ENCODE assay signal across 8 cellular contexts in the genomic region with DNA sequence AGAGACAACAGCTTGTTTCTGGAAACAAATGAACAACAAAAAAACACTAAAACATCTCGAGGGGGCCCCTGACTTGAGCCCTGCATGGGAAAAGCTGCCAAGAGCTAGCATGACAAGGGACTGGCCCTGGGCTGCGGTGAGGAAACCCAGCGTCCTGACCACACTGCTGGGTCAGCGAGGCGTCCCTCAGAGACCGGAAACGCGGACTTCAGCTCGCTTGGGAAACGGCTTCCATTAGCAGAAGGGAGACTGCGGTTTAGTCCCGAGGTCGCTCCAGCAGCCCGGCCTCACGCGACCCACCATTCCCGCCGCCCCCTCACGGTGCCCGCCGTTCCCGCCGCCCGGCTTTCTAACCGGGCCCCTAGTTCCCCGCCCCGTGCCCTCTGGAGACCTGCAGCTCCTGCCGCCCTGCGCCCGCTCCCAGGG. TPM values are rescaled to one million over a fixed set of nuclear protein-coding genes. Genes with fewer than 3 reads are reported as not detected.
DNase-seq lines count a peak whose midpoint lies in the region; ATAC-seq and TF ChIP-seq lines count a peak whose summit lies in the region.

No MANE protein-coding gene starts in this region.

- in situ Hi-C loops in transverse colon (cut with MboI; ENCODE audit: low pct_ligation_motif_present in 1 of 4, low pct_unique_long_range_greater_than_20kb in 1 of 4, low sequenced_read_pairs in 3 of 4) = loop anchor here in 1 of 4 donors (10.0 kb wide), 1 partner anchor 904 kb away; no protein-coding TSS in a partner anchor

- H3K27ac Mint-ChIP-seq in naive B cell = peak overlapping the region; percentile 66 to 99 (median 94)

- peak overlapping the region; percentile 88 for H3K4me3 Mint-ChIP-seq in activated T-cell treated with anti-CD3 and anti-CD28 coated beads, Interleukin-2, amount 50 U/mL, for 4 hours
- H3K4me3 Mint-ChIP-seq in naive B cell = peak overlapping the region; percentile 90 to 97 (median 96)

- H3K27me3 ChIP-seq in transverse colon = no peaks in the 10 kb centered on the region

- H3K27ac ChIP-seq in transverse colon = peak overlapping the region; percentile 95 to 97 (median 96)

- peaks cover 5% of the 10 kb centered on the region for H3K27me3 Mint-ChIP-seq in activated T-cell treated with anti-CD3 and anti-CD28 coated beads, Interleukin-2, amount 50 U/mL, for 4 hours (ENCODE audit: low read depth)
- H3K27me3 Mint-ChIP-seq in naive B cell = no peaks in the 10 kb centered on the region

- peaks cover 3 to 28% (median 17%) of the 10 kb centered on the region in 4 donors for H3K4me1 ChIP-seq in transverse colon

- no peak for TF ChIP-seq POLR2A in transverse colon (IDR thresholded peaks at IDR 0.05)

- 0 to 2% methylated on average over 1 to 25 of the region's 30 CpGs for WGBS in transverse colon (ENCODE audit: low coverage in 1 of 2), 2 donors

- H3K9me3 ChIP-seq in transverse colon = no peaks in the 10 kb centered on the region

- H3K4me3 ChIP-seq in fibroblast of the aortic adventitia (ENCODE audit: low read depth, low read length) = peak overlapping the region; percentile 79
- peak overlapping the region; percentile 73 to 93 (median 78) for H3K4me3 ChIP-seq in transverse colon

- intact Hi-C loops in transverse colon (cut with DNase I; ENCODE audit: low total_unique reads) = no loop called here

- TF ChIP-seq CTCF in fibroblast of the aortic adventitia (IDR thresholded peaks at IDR 0.05; ENCODE audit: insufficient read depth, low read length) (no peak), transverse colon (IDR thresholded peaks at IDR 0.05) (no peak)

- no peaks in the 10 kb centered on the region for H3K36me3 Mint-ChIP-seq in activated T-cell treated with anti-CD3 and anti-CD28 coated beads, Interleukin-2, amount 50 U/mL, for 4 hours (ENCODE audit: insufficient read depth)
- H3K36me3 Mint-ChIP-seq in naive B cell = peaks cover 0 to 3% of the 10 kb centered on the region in 2 donors

- H3K36me3 ChIP-seq in transverse colon = no peaks in the 10 kb centered on the region

- peak; percentile 29 for ATAC-seq in GM21737 (IDR thresholded peaks at IDR 0.05; ENCODE audit: unreplicated experiment)
- peak; percentile 17 to 52 for ATAC-seq in activated T-cell treated with anti-CD3 and anti-CD28 coated beads, Interleukin-2, amount 50 U/mL, for 4 hours
- no peak for ATAC-seq in naive B cell (ENCODE audit: low read depth in 2 of 2)

- no peaks in the 10 kb centered on the region for H3K9me3 Mint-ChIP-seq in activated T-cell treated with anti-CD3 and anti-CD28 coated beads, Interleukin-2, amount 50 U/mL, for 4 hours
- H3K9me3 Mint-ChIP-seq in naive B cell = peaks cover 0 to 5% (median 0%) of the 10 kb centered on the region in 7 donors

- no peak for TF ChIP-seq EP300 in transverse colon (IDR thresholded peaks at IDR 0.05; ENCODE audit: low read depth)

- H3K4me1 Mint-ChIP-seq in activated T-cell treated with anti-CD3 and anti-CD28 coated beads, Interleukin-2, amount 50 U/mL, for 4 hours (ENCODE audit: low read depth) = peaks cover 27% of the 10 kb centered on the region
- peaks cover 23 to 25% (median 24%) of the 10 kb centered on the region in 3 donors for H3K4me1 Mint-ChIP-seq in naive B cell

- peak; percentile 40 for DNase-seq in NCI-H2227 (lab: John Stamatoyannopoulos, UW; ENCODE audit: unreplicated experiment)
- no peak for DNase-seq in NCI-H2227 treated with DMSO at 0.1 percent for 48 hours (lab: John Stamatoyannopoulos, UW)
- DNase-seq in LHCN-M2 (ENCODE audit: low read depth) = peak; percentile 79
- no peak for DNase-seq in activated T-cell treated with anti-CD3 and anti-CD28 coated beads, Interleukin-2, amount 50 U/mL, for 4 hours
- peak; percentile 64 for DNase-seq in fibroblast of the aortic adventitia (ENCODE audit: low read depth)
- DNase-seq in naive B cell = peak; percentile 25
- DNase-seq in transverse colon = peak; percentile 77

RNA-seq across cellular contexts. Expression of a gene that starts 0.6 kb away (rescaled TPM):
- total RNA-seq in LHCN-M2 (2014; rRNA removed) (5.6 and 7.2 TPM in 2 replicates), fibroblast of the aortic adventitia (ENCODE audit: low replicate concordance) (1.1 and 11.2 TPM in 2 replicates), transverse colon (1 to 10 TPM in 2 of 4 donors, under 1 TPM in 1, not detected in 1; 0.60 to 9.5 (median 5.6) TPM)
- 2.8 TPM for polyA plus RNA-seq in LHCN-M2 (2012)
- total RNA-seq in activated T-cell treated with anti-CD3 and anti-CD28 coated beads, Interleukin-2, amount 50 U/mL, for 4 hours = 1 to 10 TPM in 1 of 3 donors, under 1 TPM in 2; 0.65 to 1.5 (median 0.95) TPM
- 10 to 100 TPM in 2 of 6 donors, 1 to 10 TPM in 4; 5.1 to 24.4 (median 8.1) TPM for polyA plus RNA-seq in naive B cell (ENCODE audit: low read depth in 6 of 6)

RNA-seq across cellular contexts. Expression of a gene that starts 0.8 kb away (rescaled TPM):
- 5.1 and 6.8 TPM in 2 replicates for total RNA-seq in LHCN-M2 (2014; rRNA removed)
- polyA plus RNA-seq in LHCN-M2 (2012) = 1.3 TPM
- 1 to 10 TPM; 2.1 to 4.2 (median 4.1) TPM for total RNA-seq in activated T-cell treated with anti-CD3 and anti-CD28 coated beads, Interleukin-2, amount 50 U/mL, for 4 hours
- 22.9 and 32.9 TPM in 2 replicates for total RNA-seq in fibroblast of the aortic adventitia (ENCODE audit: low replicate concordance)
- polyA plus RNA-seq in naive B cell (ENCODE audit: low read depth in 6 of 6) = 1 to 10 TPM in 5 of 6 donors, under 1 TPM in 1; 0.45 to 5.9 (median 1.6) TPM
- total RNA-seq in transverse colon = 10 to 100 TPM in 3 of 4 donors, 1 to 10 TPM in 1; 5.6 to 16.1 (median 11.8) TPM

Comparison
In these comparisons a context has a peak if more than half of its experiments do, and no peak if none do; other contexts are left out.
1. DNase-seq: peak in NCI-H2227 (single experiment), LHCN-M2 (single experiment), fibroblast of the aortic adventitia (single experiment), naive B cell (single experiment) and transverse colon (single experiment); none in NCI-H2227 treated with DMSO at 0.1 percent for 48 hours (single experiment) and activated T-cell treated with anti-CD3 and anti-CD28 coated beads, Interleukin-2, amount 50 U/mL, for 4 hours (single experiment).
2. ATAC-seq: peak in GM21737 (single experiment) and activated T-cell treated with anti-CD3 and anti-CD28 coated beads, Interleukin-2, amount 50 U/mL, for 4 hours (2 of 2); none in naive B cell (0 of 2).